In genomic region chr18:52002600-52002999, GRCh38 we compare ENCODE assay signal across 25 cellular contexts.
"Had no signal": no experiment of that assay in that cellular context is flagged by ENCODE, and none has a peak within 500 bp of the region (broad histone marks: within the 10 kb centered on the region; RNA-seq: fewer than 3 reads in every experiment).

No MANE protein-coding gene starts in this region.

- DNase-seq: activated CD4-positive, alpha-beta memory T cell treated with anti-CD3 and anti-CD28 coated beads, Interleukin-2, amount 10 ng/mL, durations not matched to agents 7 days and 5 days; activated CD4-positive, alpha-beta T cell treated with anti-CD3 and anti-CD28 coated beads for 36 hours; activated CD4-positive, alpha-beta T cell treated with anti-CD3 and anti-CD28 coated beads, Interleukin-2, amount 10 ng/mL, durations not matched to agents 7 days and 5 days; activated CD4-positive, alpha-beta T cell treated with anti-CD3 and anti-CD28 coated beads, Interleukin-2, amount 50 U/mL, for 4 hours; activated CD4-positive, CD25-positive, alpha-beta regulatory T cell; activated CD4-positive, CD25-positive, alpha-beta regulatory T cell treated with anti-CD3 and anti-CD28 coated beads, Interleukin-2, amount 50 U/mL, for 72 hours; activated CD8-positive, alpha-beta memory T cell treated with anti-CD3 and anti-CD28 coated beads, Interleukin-2, amount 50 U/mL, for 48 hours; activated gamma-delta T cell; activated naive CD4-positive, alpha-beta T cell; activated naive CD4-positive, alpha-beta T cell treated with anti-CD3 and anti-CD28 coated beads, Interleukin-2, amount 10 ng/mL, durations not matched to agents 7 days and 5 days; activated naive CD8-positive, alpha-beta T cell treated with anti-CD3 and anti-CD28 coated beads, Interleukin-2, amount 10 ng/mL, durations not matched to agents 7 days and 5 days; activated T-cell treated with anti-CD3 and anti-CD28 coated beads for 4 hours; activated T-cell treated with anti-CD3 and anti-CD28 coated beads, Interleukin-2, amount 50 U/mL, for 24 hours; activated T-cell treated with anti-CD3 and anti-CD28 coated beads, Interleukin-2, amount 50 U/mL, for 72 hours; brain microvascular endothelial cell; dorsolateral prefrontal cortex; effector memory CD4-positive, alpha-beta T cell; endodermal cell; foreskin fibroblast; head of caudate nucleus; T-helper 2 cell had no signal

- H3K27me3 ChIP-seq: brain microvascular endothelial cell, dorsolateral prefrontal cortex had no signal

- H3K36me3 Mint-ChIP-seq: activated naive CD4-positive, alpha-beta T cell treated with anti-CD3 and anti-CD28 coated beads, Interleukin-2, amount 10 ng/mL, durations not matched to agents 7 days and 5 days; activated naive CD4-positive, alpha-beta T cell treated with anti-CD3 and anti-CD28 coated beads, Interleukin-2, amount 50 U/mL, for 72 hours; activated naive CD8-positive, alpha-beta T cell treated with anti-CD3 and anti-CD28 coated beads, Interleukin-2, amount 10 ng/mL, durations not matched to agents 7 days and 5 days had no signal

- H3K4me3 ChIP-seq: coronary artery, dorsolateral prefrontal cortex had no signal

- H3K9me3 Mint-ChIP-seq: activated naive CD4-positive, alpha-beta T cell treated with anti-CD3 and anti-CD28 coated beads, Interleukin-2, amount 10 ng/mL, durations not matched to agents 7 days and 5 days; activated naive CD8-positive, alpha-beta T cell treated with anti-CD3 and anti-CD28 coated beads, Interleukin-2, amount 10 ng/mL, durations not matched to agents 7 days and 5 days; central memory CD8-positive, alpha-beta T cell; dendritic cell treated with granulocyte-macrophage colony-stimulating factor and Interleukin-4, amounts not matched to agents 40 ng/mL and 50 ng/mL, for 4 days; endodermal cell had no signal

- H3K27ac Mint-ChIP-seq: activated CD4-positive, alpha-beta memory T cell treated with anti-CD3 and anti-CD28 coated beads, Interleukin-2, amount 10 ng/mL, durations not matched to agents 7 days and 5 days; activated CD4-positive, alpha-beta T cell treated with anti-CD3 and anti-CD28 coated beads for 36 hours; activated CD4-positive, alpha-beta T cell treated with anti-CD3 and anti-CD28 coated beads, Interleukin-2, amount 10 ng/mL, durations not matched to agents 7 days and 5 days; activated naive CD4-positive, alpha-beta T cell treated with anti-CD3 and anti-CD28 coated beads, Interleukin-2, amount 10 ng/mL, durations not matched to agents 7 days and 5 days; activated naive CD4-positive, alpha-beta T cell treated with anti-CD3 and anti-CD28 coated beads, Interleukin-2, amount 50 U/mL, for 72 hours; activated naive CD8-positive, alpha-beta T cell treated with anti-CD3 and anti-CD28 coated beads, Interleukin-2, amount 10 ng/mL, durations not matched to agents 7 days and 5 days; activated T-cell treated with anti-CD3 and anti-CD28 coated beads, Interleukin-2, amount 50 U/mL, for 24 hours; activated T-cell treated with anti-CD3 and anti-CD28 coated beads, Interleukin-2, amount 50 U/mL, for 72 hours; dendritic cell treated with granulocyte-macrophage colony-stimulating factor and Interleukin-4, amounts not matched to agents 40 ng/mL and 50 ng/mL, for 4 days; endodermal cell had no signal

- H3K27ac ChIP-seq: brain microvascular endothelial cell, coronary artery, dorsolateral prefrontal cortex had no signal

- H3K4me3 Mint-ChIP-seq: activated CD4-positive, alpha-beta memory T cell treated with anti-CD3 and anti-CD28 coated beads, Interleukin-2, amount 10 ng/mL, durations not matched to agents 7 days and 5 days; activated CD4-positive, alpha-beta T cell treated with anti-CD3 and anti-CD28 coated beads for 36 hours; activated CD4-positive, alpha-beta T cell treated with anti-CD3 and anti-CD28 coated beads, Interleukin-2, amount 10 ng/mL, durations not matched to agents 7 days and 5 days; activated naive CD4-positive, alpha-beta T cell treated with anti-CD3 and anti-CD28 coated beads, Interleukin-2, amount 10 ng/mL, durations not matched to agents 7 days and 5 days; activated naive CD8-positive, alpha-beta T cell treated with anti-CD3 and anti-CD28 coated beads, Interleukin-2, amount 10 ng/mL, durations not matched to agents 7 days and 5 days; activated T-cell treated with anti-CD3 and anti-CD28 coated beads, Interleukin-2, amount 50 U/mL, for 24 hours; activated T-cell treated with anti-CD3 and anti-CD28 coated beads, Interleukin-2, amount 50 U/mL, for 72 hours; central memory CD8-positive, alpha-beta T cell; dendritic cell treated with granulocyte-macrophage colony-stimulating factor and Interleukin-4, amounts not matched to agents 40 ng/mL and 50 ng/mL, for 4 days; endodermal cell had no signal

- H3K4me1 Mint-ChIP-seq: activated CD4-positive, alpha-beta memory T cell treated with anti-CD3 and anti-CD28 coated beads, Interleukin-2, amount 10 ng/mL, durations not matched to agents 7 days and 5 days; activated CD4-positive, alpha-beta T cell treated with anti-CD3 and anti-CD28 coated beads for 36 hours; activated CD4-positive, alpha-beta T cell treated with anti-CD3 and anti-CD28 coated beads, Interleukin-2, amount 10 ng/mL, durations not matched to agents 7 days and 5 days; activated naive CD4-positive, alpha-beta T cell treated with anti-CD3 and anti-CD28 coated beads, Interleukin-2, amount 10 ng/mL, durations not matched to agents 7 days and 5 days; activated naive CD8-positive, alpha-beta T cell treated with anti-CD3 and anti-CD28 coated beads, Interleukin-2, amount 10 ng/mL, durations not matched to agents 7 days and 5 days; central memory CD8-positive, alpha-beta T cell; endodermal cell had no signal

- H3K27me3 Mint-ChIP-seq: activated CD4-positive, alpha-beta memory T cell treated with anti-CD3 and anti-CD28 coated beads, Interleukin-2, amount 10 ng/mL, durations not matched to agents 7 days and 5 days; activated CD4-positive, alpha-beta T cell treated with anti-CD3 and anti-CD28 coated beads, Interleukin-2, amount 10 ng/mL, durations not matched to agents 7 days and 5 days; activated naive CD4-positive, alpha-beta T cell treated with anti-CD3 and anti-CD28 coated beads, Interleukin-2, amount 10 ng/mL, durations not matched to agents 7 days and 5 days; activated naive CD8-positive, alpha-beta T cell treated with anti-CD3 and anti-CD28 coated beads, Interleukin-2, amount 10 ng/mL, durations not matched to agents 7 days and 5 days; activated T-cell treated with anti-CD3 and anti-CD28 coated beads, Interleukin-2, amount 50 U/mL, for 24 hours; central memory CD8-positive, alpha-beta T cell; dendritic cell treated with granulocyte-macrophage colony-stimulating factor and Interleukin-4, amounts not matched to agents 40 ng/mL and 50 ng/mL, for 4 days had no signal

- H3K36me3 ChIP-seq: brain microvascular endothelial cell had no signal
